In genomic region chr22:50027639-50028537, GRCh38 we compare ENCODE assay signal across 9 cellular contexts. TPM values are rescaled to one million over a fixed set of nuclear protein-coding genes. Genes with fewer than 3 reads are reported as not detected.
DNase-seq lines count a peak whose midpoint lies in the region; ATAC-seq and TF ChIP-seq lines count a peak whose summit lies in the region.
"Had no signal": no experiment of that assay in that cellular context is flagged by ENCODE, and none has a peak within 500 bp of the region (broad histone marks: within the 10 kb centered on the region; RNA-seq: fewer than 3 reads in every experiment).

No MANE protein-coding gene starts in this region.

- no peak overlapping the region for H3K4me2 ChIP-seq in trophoblast cell (ENCODE audit: low read length)

- H3K27ac ChIP-seq in trophoblast cell (ENCODE audit: low read depth, low read length), result no peak overlapping the region

- no peak overlapping the region for H3K4me3 ChIP-seq in trophoblast cell (ENCODE audit: low read depth, low read length)

- H3K36me3 ChIP-seq in trophoblast cell (ENCODE audit: control insufficient read depth in 1 of 2, insufficient read depth in 2 of 2, low read length in 2 of 2), result no peaks in the 10 kb centered on the region

- no peak overlapping the region for H3K9ac ChIP-seq in trophoblast cell (ENCODE audit: low read length)

- H3K4me3 Mint-ChIP-seq in Calu3 (ENCODE audit: low read depth, unreplicated experiment), result no peak overlapping the region

- H3K4me1 Mint-ChIP-seq in Calu3 (ENCODE audit: low read depth, unreplicated experiment), result peaks cover 20% of the 10 kb centered on the region

- no peak for TF ChIP-seq CTCF in Calu3 (IDR thresholded peaks at IDR 0.05; ENCODE audit: unreplicated experiment)

- BruUV-seq in Calu3 (replicated peaks; lab: Mats Ljungman, UMichigan), result no TSS peak

- no peak overlapping the region for H3K14ac ChIP-seq in trophoblast cell (ENCODE audit: low read length)

- peak; percentile 47 to 68 for ATAC-seq in activated naive CD4-positive, alpha-beta T cell treated with anti-CD3 and anti-CD28 coated beads, Interleukin-2, amount 50 U/mL, for 72 hours
- no peak for ATAC-seq in HG03280 (IDR thresholded peaks at IDR 0.05; ENCODE audit: unreplicated experiment)

- no peak overlapping the region for H3K18ac ChIP-seq in trophoblast cell (ENCODE audit: low read length)

- DNase-seq in Calu3 (peak; percentile 44), NCI-H2196 (lab: John Stamatoyannopoulos, UW; ENCODE audit: unreplicated experiment) (peak; percentile 58), trophoblast cell (peak; percentile 53 to 61), COR-L47 (lab: John Stamatoyannopoulos, UW) (no peak), NK-92 (lab: John Stamatoyannopoulos, UW; ENCODE audit: unreplicated experiment) (no peak), HuH-7 (ENCODE audit: low spot score) (no peak)
- DNase-seq in activated naive CD4-positive, alpha-beta T cell treated with anti-CD3 and anti-CD28 coated beads, Interleukin-2, amount 50 U/mL, for 72 hours (ENCODE audit: low spot score in 2 of 2), result peak in 1 of 2 donors; percentile 74

- peaks cover 0 to 6% of the 10 kb centered on the region in 2 experiments for H3K4me1 ChIP-seq in trophoblast cell (ENCODE audit: control insufficient read depth in 1 of 2, insufficient read depth in 2 of 2, low read length in 2 of 2)

- peaks cover 4% of the 10 kb centered on the region for H3K9me3 ChIP-seq in trophoblast cell (ENCODE audit: insufficient read depth, low read depth, low read length)

- H2BK12ac ChIP-seq in trophoblast cell (ENCODE audit: low read length), result no peak overlapping the region

- H2AFZ ChIP-seq in trophoblast cell (ENCODE audit: insufficient read depth, low read length, poor library complexity), result no peak overlapping the region

- H4K8ac ChIP-seq in trophoblast cell (ENCODE audit: low read depth, low read length), result no peak overlapping the region

- intact Hi-C loops in Calu3 (cut with micrococcal nuclease; ENCODE audit: unreplicated experiment), result loop anchor here (5.0 to 10.0 kb wide), 2 partner anchors 36 to 53 kb away; no protein-coding TSS in a partner anchor

- H4K91ac ChIP-seq in trophoblast cell (ENCODE audit: low read depth, low read length), result no peak overlapping the region

- H3K23ac ChIP-seq in trophoblast cell (ENCODE audit: low read length), result no peak overlapping the region

- CTCF ChIA-PET in Calu3 (lab: Charles Lee), result interaction anchor here (0.7 to 1.7 kb wide), 5 partner anchors 14 to 97 kb away, joined by 3 to 11 read pairs (median 5); no protein-coding TSS in a partner anchor

- no peak overlapping the region for H3K4ac ChIP-seq in trophoblast cell (ENCODE audit: low read depth, low read length)

- no peak overlapping the region for H4K12ac ChIP-seq in trophoblast cell (ENCODE audit: low read depth, low read length)

- no peak overlapping the region for H3K27ac Mint-ChIP-seq in Calu3 (ENCODE audit: unreplicated experiment)
- H3K27ac Mint-ChIP-seq in activated naive CD4-positive, alpha-beta T cell treated with anti-CD3 and anti-CD28 coated beads, Interleukin-2, amount 50 U/mL, for 72 hours, result no peak overlapping the region

- H2BK5ac ChIP-seq in trophoblast cell (ENCODE audit: low read depth, low read length, poor library complexity), result no peak overlapping the region

- no peaks in the 10 kb centered on the region for H3K79me2 ChIP-seq in trophoblast cell (ENCODE audit: control insufficient read depth, insufficient read depth, low read length, poor library complexity)

- peaks cover 3% of the 10 kb centered on the region for H3K27me3 ChIP-seq in trophoblast cell (ENCODE audit: insufficient read depth, low read length)

- H2AK5ac ChIP-seq in trophoblast cell (ENCODE audit: low read length), result no peak overlapping the region

- H3K36me3 Mint-ChIP-seq in Calu3 (ENCODE audit: insufficient read depth, unreplicated experiment), result peaks cover 18% of the 10 kb centered on the region
- peaks cover 5 to 7% of the 10 kb centered on the region in 2 donors for H3K36me3 Mint-ChIP-seq in activated naive CD4-positive, alpha-beta T cell treated with anti-CD3 and anti-CD28 coated beads, Interleukin-2, amount 50 U/mL, for 72 hours

- peaks cover 24% of the 10 kb centered on the region for H3K27me3 Mint-ChIP-seq in Calu3 (ENCODE audit: unreplicated experiment)

- no CpG with 5 or more reads among the region's 42 CpGs for WGBS in trophoblast cell (ENCODE audit: extremely low coverage, insufficient coverage, insufficient read length)

- H2BK120ac ChIP-seq in trophoblast cell (ENCODE audit: insufficient read depth, low read length, poor library complexity), result no peak overlapping the region

- no peaks in the 10 kb centered on the region for H3K79me1 ChIP-seq in trophoblast cell (ENCODE audit: low read length)

- H3K9me3 Mint-ChIP-seq in Calu3 (ENCODE audit: low read depth, unreplicated experiment), result no peaks in the 10 kb centered on the region
- no peaks in the 10 kb centered on the region for H3K9me3 Mint-ChIP-seq in activated naive CD4-positive, alpha-beta T cell treated with anti-CD3 and anti-CD28 coated beads, Interleukin-2, amount 50 U/mL, for 72 hours

RNA-seq across cellular contexts. Expression of gene IL17REL, which starts 15.3 kb away (rescaled TPM):
- not detected in 2 replicates for total RNA-seq in Calu3 (2022)
- under 1 TPM; 0.11 to 0.12 TPM for total RNA-seq in activated naive CD4-positive, alpha-beta T cell treated with anti-CD3 and anti-CD28 coated beads, Interleukin-2, amount 50 U/mL, for 72 hours
- 0.01 TPM in 1 of 2 replicates, not detected in the other for polyA plus RNA-seq in trophoblast cell (2013)
- total RNA-seq: lung microvascular endothelial cell had no signal

RNA-seq across cellular contexts. Expression of gene TTLL8, which starts 30.2 kb away (rescaled TPM):
- not detected in 2 replicates for total RNA-seq in Calu3 (2022)
- not detected for total RNA-seq in activated naive CD4-positive, alpha-beta T cell treated with anti-CD3 and anti-CD28 coated beads, Interleukin-2, amount 50 U/mL, for 72 hours
- polyA plus RNA-seq in trophoblast cell (2013), result not detected in 2 replicates
- total RNA-seq: lung microvascular endothelial cell had no signal

RNA-seq across cellular contexts. Expression of gene MLC1, which starts 57.3 kb away (rescaled TPM):
- not detected in 2 replicates for total RNA-seq in Calu3 (2022)
- under 1 TPM in 1 of 2 donors, not detected in 1; 0.29 TPM for total RNA-seq in activated naive CD4-positive, alpha-beta T cell treated with anti-CD3 and anti-CD28 coated beads, Interleukin-2, amount 50 U/mL, for 72 hours
- 0.22 and 0.28 TPM in 2 replicates for polyA plus RNA-seq in trophoblast cell (2013)
- total RNA-seq: lung microvascular endothelial cell had no signal

Comparison
In these comparisons a context has a peak if more than half of its experiments do, and no peak if none do; other contexts are left out.
1. DNase-seq: peak in Calu3 (single experiment), NCI-H2196 (single experiment) and trophoblast cell (2 of 2); none in COR-L47 (single experiment), NK-92 (single experiment) and HuH-7 (single experiment).